Comparison of ENCODE assay signal across 1 cellular context in the genomic region with DNA sequence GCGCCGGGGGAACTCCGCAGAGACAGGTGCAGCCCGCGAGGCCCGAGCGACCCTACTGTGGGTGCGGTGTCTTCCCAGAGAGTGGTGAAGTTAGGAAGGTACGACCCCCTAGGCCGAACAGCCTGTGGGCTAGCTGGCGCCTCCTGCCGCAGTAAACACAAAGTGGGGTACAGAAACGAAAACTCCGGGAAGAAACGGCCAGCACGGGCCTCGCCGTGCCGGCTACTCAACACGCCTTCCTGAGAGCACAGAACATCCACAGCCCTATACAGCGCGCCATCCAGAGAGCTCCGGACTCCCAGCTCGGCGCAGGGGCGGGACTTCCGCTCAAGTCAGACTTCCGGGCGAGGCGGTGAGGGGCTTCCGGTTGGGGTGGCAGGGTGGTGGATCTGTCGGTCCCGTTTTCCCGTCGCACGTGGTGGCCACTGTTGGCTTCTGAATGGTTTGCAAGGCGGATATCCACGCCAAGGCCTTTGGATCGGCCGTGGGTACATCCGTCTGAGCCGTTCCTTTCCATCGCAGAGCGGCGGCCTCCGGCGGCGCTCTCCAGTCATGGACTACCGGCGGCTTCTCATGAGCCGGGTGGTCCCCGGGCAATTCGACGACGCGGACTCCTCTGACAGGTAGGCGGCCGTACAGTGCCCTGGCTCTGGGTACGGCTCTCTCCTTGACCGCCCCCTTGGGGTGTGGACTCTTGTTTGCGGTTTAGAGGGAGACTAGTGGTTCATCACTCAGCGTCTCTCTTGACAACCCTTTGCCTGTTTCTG.
TF ChIP-seq lines count a peak whose summit lies in the region.

A gene (minus strand): TSS at position 292 of the 767 bp plus-strand sequence. CDS start 2,569 bp downstream, outside the sequence.
A gene (plus strand): TSS at position 358 of the 767 bp plus-strand sequence. CDS start 195 bp downstream, at position 553.

TF ChIP-seq in K562, 482 proteins besides CTCF, POLR2A, EP300 and RAD21 (continued from another document and continues in another):
- TF ChIP-seq, protein P1, sequence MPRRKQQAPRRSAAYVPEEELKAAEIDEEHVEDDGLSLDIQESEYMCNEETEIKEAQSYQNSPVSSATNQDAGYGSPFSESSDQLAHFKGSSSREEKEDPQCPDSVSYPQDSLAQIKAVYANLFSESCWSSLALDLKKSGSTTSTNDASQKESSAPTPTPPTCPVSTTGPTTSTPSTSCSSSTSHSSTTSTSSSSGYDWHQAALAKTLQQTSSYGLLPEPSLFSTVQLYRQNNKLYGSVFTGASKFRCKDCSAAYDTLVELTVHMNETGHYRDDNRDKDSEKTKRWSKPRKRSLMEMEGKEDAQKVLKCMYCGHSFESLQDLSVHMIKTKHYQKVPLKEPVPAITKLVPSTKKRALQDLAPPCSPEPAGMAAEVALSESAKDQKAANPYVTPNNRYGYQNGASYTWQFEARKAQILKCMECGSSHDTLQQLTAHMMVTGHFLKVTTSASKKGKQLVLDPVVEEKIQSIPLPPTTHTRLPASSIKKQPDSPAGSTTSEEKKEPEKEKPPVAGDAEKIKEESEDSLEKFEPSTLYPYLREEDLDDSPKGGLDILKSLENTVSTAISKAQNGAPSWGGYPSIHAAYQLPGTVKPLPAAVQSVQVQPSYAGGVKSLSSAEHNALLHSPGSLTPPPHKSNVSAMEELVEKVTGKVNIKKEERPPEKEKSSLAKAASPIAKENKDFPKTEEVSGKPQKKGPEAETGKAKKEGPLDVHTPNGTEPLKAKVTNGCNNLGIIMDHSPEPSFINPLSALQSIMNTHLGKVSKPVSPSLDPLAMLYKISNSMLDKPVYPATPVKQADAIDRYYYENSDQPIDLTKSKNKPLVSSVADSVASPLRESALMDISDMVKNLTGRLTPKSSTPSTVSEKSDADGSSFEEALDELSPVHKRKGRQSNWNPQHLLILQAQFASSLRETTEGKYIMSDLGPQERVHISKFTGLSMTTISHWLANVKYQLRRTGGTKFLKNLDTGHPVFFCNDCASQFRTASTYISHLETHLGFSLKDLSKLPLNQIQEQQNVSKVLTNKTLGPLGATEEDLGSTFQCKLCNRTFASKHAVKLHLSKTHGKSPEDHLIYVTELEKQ (CRISPR knock-in tag; IDR thresholded peaks at IDR 0.05), result no peak
- TF ChIP-seq, protein P2, sequence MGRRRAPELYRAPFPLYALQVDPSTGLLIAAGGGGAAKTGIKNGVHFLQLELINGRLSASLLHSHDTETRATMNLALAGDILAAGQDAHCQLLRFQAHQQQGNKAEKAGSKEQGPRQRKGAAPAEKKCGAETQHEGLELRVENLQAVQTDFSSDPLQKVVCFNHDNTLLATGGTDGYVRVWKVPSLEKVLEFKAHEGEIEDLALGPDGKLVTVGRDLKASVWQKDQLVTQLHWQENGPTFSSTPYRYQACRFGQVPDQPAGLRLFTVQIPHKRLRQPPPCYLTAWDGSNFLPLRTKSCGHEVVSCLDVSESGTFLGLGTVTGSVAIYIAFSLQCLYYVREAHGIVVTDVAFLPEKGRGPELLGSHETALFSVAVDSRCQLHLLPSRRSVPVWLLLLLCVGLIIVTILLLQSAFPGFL (CRISPR knock-in tag; IDR thresholded peaks at IDR 0.05), result no peak
- TF ChIP-seq, protein P3, sequence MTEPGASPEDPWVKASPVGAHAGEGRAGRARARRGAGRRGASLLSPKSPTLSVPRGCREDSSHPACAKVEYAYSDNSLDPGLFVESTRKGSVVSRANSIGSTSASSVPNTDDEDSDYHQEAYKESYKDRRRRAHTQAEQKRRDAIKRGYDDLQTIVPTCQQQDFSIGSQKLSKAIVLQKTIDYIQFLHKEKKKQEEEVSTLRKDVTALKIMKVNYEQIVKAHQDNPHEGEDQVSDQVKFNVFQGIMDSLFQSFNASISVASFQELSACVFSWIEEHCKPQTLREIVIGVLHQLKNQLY (CRISPR knock-in tag; conservative IDR thresholded peaks at IDR 0.05), result no peak
- TF ChIP-seq ZNF561 (CRISPR knock-in tag; conservative IDR thresholded peaks at IDR 0.05) (no peak), POLR2H (tag; IDR thresholded peaks at IDR 0.05; ENCODE audit: low read depth) (peak; percentile 91), MTA2 (IDR thresholded peaks at IDR 0.05; ENCODE audit: low read depth) (no peak), MAZ (CRISPR knock-in tag; conservative IDR thresholded peaks at IDR 0.05 in 1 of 2, IDR thresholded peaks at IDR 0.05 in 1 of 2) (peak; percentile 29 to 77), ZNF695 (CRISPR knock-in tag; IDR thresholded peaks at IDR 0.05) (0 out of 2 replicates have a peak, but pooled peaks have one; percentile 6), HMG20A (CRISPR knock-in tag; conservative IDR thresholded peaks at IDR 0.05) (no peak), TBL1XR1 (IDR thresholded peaks at IDR 0.05; ENCODE audit: low read length in 2 of 2) (0 out of 4 replicates have a peak, but pooled peaks of 1 of the 2 experiments have one; percentile 23), ARID1B (IDR thresholded peaks at IDR 0.05) (no peak), CBX1 (IDR thresholded peaks at IDR 0.05; ENCODE audit: low read depth) (0 out of 2 replicates have a peak, but pooled peaks have one; percentile 74), ZNF586 (CRISPR knock-in tag; conservative IDR thresholded peaks at IDR 0.05) (no peak), CBFA2T3 (IDR thresholded peaks at IDR 0.05) (peak; percentile 8; the same call in 1 of the 2 replicates), POLR3A (IDR thresholded peaks at IDR 0.05; ENCODE audit: borderline replicate concordance, extremely low read depth, insufficient read depth, insufficient read length) (no peak), MCM5 (IDR thresholded peaks at IDR 0.05; ENCODE audit: low read depth) (no peak), MAFK (IDR thresholded peaks at IDR 0.05; ENCODE audit: low read length) (no peak)
- TF ChIP-seq, protein P4, sequence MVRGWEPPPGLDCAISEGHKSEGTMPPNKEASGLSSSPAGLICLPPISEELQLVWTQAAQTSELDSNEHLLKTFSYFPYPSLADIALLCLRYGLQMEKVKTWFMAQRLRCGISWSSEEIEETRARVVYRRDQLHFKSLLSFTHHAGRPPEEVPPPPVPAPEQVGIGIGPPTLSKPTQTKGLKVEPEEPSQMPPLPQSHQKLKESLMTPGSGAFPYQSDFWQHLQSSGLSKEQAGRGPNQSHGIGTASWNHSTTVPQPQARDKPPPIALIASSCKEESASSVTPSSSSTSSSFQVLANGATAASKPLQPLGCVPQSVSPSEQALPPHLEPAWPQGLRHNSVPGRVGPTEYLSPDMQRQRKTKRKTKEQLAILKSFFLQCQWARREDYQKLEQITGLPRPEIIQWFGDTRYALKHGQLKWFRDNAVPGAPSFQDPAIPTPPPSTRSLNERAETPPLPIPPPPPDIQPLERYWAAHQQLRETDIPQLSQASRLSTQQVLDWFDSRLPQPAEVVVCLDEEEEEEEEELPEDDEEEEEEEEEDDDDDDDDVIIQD (CRISPR knock-in tag; IDR thresholded peaks at IDR 0.05), result no peak
- TF ChIP-seq, protein P5, sequence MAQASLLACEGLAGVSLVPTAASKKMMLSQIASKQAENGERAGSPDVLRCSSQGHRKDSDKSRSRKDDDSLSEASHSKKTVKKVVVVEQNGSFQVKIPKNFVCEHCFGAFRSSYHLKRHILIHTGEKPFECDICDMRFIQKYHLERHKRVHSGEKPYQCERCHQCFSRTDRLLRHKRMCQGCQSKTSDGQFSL (CRISPR knock-in tag; IDR thresholded peaks at IDR 0.05), result no peak
- TF ChIP-seq, protein P5 (tag; IDR thresholded peaks at IDR 0.05), result no peak
- TF ChIP-seq, protein P6, sequence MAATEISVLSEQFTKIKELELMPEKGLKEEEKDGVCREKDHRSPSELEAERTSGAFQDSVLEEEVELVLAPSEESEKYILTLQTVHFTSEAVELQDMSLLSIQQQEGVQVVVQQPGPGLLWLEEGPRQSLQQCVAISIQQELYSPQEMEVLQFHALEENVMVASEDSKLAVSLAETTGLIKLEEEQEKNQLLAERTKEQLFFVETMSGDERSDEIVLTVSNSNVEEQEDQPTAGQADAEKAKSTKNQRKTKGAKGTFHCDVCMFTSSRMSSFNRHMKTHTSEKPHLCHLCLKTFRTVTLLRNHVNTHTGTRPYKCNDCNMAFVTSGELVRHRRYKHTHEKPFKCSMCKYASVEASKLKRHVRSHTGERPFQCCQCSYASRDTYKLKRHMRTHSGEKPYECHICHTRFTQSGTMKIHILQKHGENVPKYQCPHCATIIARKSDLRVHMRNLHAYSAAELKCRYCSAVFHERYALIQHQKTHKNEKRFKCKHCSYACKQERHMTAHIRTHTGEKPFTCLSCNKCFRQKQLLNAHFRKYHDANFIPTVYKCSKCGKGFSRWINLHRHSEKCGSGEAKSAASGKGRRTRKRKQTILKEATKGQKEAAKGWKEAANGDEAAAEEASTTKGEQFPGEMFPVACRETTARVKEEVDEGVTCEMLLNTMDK (IDR thresholded peaks at IDR 0.05; ENCODE audit: borderline replicate concordance, insufficient read depth, low read depth, low read length, poor library complexity, severe bottlenecking), result no peak
- TF ChIP-seq, protein P7, sequence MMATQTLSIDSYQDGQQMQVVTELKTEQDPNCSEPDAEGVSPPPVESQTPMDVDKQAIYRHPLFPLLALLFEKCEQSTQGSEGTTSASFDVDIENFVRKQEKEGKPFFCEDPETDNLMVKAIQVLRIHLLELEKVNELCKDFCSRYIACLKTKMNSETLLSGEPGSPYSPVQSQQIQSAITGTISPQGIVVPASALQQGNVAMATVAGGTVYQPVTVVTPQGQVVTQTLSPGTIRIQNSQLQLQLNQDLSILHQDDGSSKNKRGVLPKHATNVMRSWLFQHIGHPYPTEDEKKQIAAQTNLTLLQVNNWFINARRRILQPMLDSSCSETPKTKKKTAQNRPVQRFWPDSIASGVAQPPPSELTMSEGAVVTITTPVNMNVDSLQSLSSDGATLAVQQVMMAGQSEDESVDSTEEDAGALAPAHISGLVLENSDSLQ (IDR thresholded peaks at IDR 0.05), result peak; percentile 77
- TF ChIP-seq, protein P8, sequence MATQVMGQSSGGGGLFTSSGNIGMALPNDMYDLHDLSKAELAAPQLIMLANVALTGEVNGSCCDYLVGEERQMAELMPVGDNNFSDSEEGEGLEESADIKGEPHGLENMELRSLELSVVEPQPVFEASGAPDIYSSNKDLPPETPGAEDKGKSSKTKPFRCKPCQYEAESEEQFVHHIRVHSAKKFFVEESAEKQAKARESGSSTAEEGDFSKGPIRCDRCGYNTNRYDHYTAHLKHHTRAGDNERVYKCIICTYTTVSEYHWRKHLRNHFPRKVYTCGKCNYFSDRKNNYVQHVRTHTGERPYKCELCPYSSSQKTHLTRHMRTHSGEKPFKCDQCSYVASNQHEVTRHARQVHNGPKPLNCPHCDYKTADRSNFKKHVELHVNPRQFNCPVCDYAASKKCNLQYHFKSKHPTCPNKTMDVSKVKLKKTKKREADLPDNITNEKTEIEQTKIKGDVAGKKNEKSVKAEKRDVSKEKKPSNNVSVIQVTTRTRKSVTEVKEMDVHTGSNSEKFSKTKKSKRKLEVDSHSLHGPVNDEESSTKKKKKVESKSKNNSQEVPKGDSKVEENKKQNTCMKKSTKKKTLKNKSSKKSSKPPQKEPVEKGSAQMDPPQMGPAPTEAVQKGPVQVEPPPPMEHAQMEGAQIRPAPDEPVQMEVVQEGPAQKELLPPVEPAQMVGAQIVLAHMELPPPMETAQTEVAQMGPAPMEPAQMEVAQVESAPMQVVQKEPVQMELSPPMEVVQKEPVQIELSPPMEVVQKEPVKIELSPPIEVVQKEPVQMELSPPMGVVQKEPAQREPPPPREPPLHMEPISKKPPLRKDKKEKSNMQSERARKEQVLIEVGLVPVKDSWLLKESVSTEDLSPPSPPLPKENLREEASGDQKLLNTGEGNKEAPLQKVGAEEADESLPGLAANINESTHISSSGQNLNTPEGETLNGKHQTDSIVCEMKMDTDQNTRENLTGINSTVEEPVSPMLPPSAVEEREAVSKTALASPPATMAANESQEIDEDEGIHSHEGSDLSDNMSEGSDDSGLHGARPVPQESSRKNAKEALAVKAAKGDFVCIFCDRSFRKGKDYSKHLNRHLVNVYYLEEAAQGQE (CRISPR knock-in tag; IDR thresholded peaks at IDR 0.05; ENCODE audit: low read depth), result no peak
